22 cellular contexts compared by ENCODE assay signal in the genomic region with DNA sequence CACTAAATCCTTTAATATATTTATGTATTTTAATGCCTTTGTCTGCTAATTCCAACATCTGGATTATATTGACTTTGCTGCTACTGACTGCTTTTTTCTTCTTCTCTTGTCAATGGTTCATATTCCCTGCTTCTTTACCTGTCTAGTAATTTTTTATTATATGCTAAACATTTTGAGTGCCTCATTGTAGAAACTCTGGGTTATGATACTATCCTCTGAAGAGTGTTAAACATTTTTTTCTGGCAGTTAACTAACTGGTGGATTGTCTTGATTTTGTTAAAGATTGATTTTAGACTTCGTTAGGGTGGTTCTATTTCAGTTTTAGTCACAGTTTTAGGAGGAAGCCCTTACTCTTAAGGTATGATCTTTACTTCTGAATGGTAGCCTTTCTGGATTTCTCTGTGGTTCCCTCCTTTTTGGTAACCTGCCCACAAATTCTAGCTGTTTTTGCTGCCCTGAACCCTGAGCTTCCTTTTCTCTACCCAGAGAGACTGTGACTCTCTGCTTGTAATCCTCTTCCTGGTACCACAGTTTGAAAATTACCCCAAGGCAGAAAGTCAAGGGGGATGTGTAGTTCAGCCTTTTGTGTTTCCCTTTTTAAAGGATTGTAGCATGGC.
DNase-seq lines count a peak whose midpoint lies in the region; ATAC-seq, FAIRE-seq and TF ChIP-seq lines count a peak whose summit lies in the region.
"Had no signal": no experiment of that assay in that cellular context is flagged by ENCODE, and none has a peak within 500 bp of the region (broad histone marks: within the 10 kb centered on the region; RNA-seq: fewer than 3 reads in every experiment).

No MANE protein-coding gene starts in this region.

- no peaks in the 10 kb centered on the region for H3K9me1 ChIP-seq in K562 (ENCODE audit: control insufficient read depth, insufficient read depth, low read length)

- POLR2A ChIA-PET in Panc1 (lab: Charles Lee): no interaction called here
- POLR2A ChIA-PET in activated CD4-positive, alpha-beta memory T cell treated with anti-CD3 and anti-CD28 coated beads, Interleukin-2, amount 10 ng/mL, durations not matched to agents 7 days and 5 days (lab: Charles Lee): no interaction called here
- POLR2A ChIA-PET in K562 (lab: Yijun Ruan, JAX): interaction anchor here (1.4 kb wide), 1 partner anchor 32 kb away, joined by 5 read pairs; no protein-coding TSS in a partner anchor

- peak overlapping the region; percentile 50 for H3K27ac Mint-ChIP-seq in activated naive CD4-positive, alpha-beta T cell treated with anti-CD3 and anti-CD28 coated beads, Interleukin-2, amount 10 ng/mL, durations not matched to agents 7 days and 5 days
- H3K27ac Mint-ChIP-seq in activated CD4-positive, alpha-beta memory T cell treated with anti-CD3 and anti-CD28 coated beads, Interleukin-2, amount 10 ng/mL, durations not matched to agents 7 days and 5 days: peak overlapping the region; percentile 31
- no peak overlapping the region for H3K27ac Mint-ChIP-seq in stimulated activated naive B cell treated with anti-CD40 and anti-IgM and Interleukin-4, amounts not matched to agents 10 μg/mL and 1 μg/mL and 100 μg/mL, for 72 hours
- H3K27ac Mint-ChIP-seq: CD4-positive, CD25-positive, alpha-beta regulatory T cell; CD8-positive, alpha-beta memory T cell; H9 had no signal

- H3K4me2 ChIP-seq in K562 (ENCODE audit: insufficient read depth, low read length): no peak overlapping the region

- no peak overlapping the region for H3K4me3 ChIP-seq in Panc1 (ENCODE audit: low read depth in 2 of 2, low read length in 2 of 2)
- H3K4me3 ChIP-seq in K562: no peak overlapping the region
- H3K4me3 ChIP-seq: GM12878 had no signal

- no peaks in the 10 kb centered on the region for H3K27me3 Mint-ChIP-seq in activated naive CD4-positive, alpha-beta T cell treated with anti-CD3 and anti-CD28 coated beads, Interleukin-2, amount 10 ng/mL, durations not matched to agents 7 days and 5 days
- H3K27me3 Mint-ChIP-seq in activated CD4-positive, alpha-beta memory T cell treated with anti-CD3 and anti-CD28 coated beads, Interleukin-2, amount 10 ng/mL, durations not matched to agents 7 days and 5 days: no peaks in the 10 kb centered on the region
- no peaks in the 10 kb centered on the region for H3K27me3 Mint-ChIP-seq in stimulated activated naive B cell treated with anti-CD40 and anti-IgM and Interleukin-4, amounts not matched to agents 10 μg/mL and 1 μg/mL and 100 μg/mL, for 72 hours

- TF ChIP-seq CTCF in Panc1 (IDR thresholded peaks at IDR 0.05) (no peak), K562 (IDR thresholded peaks at IDR 0.05 in 2 of 3, conservative IDR thresholded peaks at IDR 0.05 in 1 of 3; ENCODE audit: insufficient read depth in 2 of 3, low read depth in 1 of 3, low read length in 3 of 3) (no peak)

- H3K79me2 ChIP-seq in K562 (ENCODE audit: control insufficient read depth, insufficient read depth, low read length): no peaks in the 10 kb centered on the region

- ATAC-seq in Panc1: no peak
- no peak for ATAC-seq in K562
- no peak for ATAC-seq in stimulated activated naive B cell treated with anti-CD40 and anti-IgM and Interleukin-4, amounts not matched to agents 10 μg/mL and 1 μg/mL and 100 μg/mL, for 72 hours (replicated peaks)
- ATAC-seq: GM12878 had no signal

- intact Hi-C loops in Panc1 (cut with micrococcal nuclease; ENCODE audit: unreplicated experiment): no loop called here
- intact Hi-C loops in K562 (cut with micrococcal nuclease): loop anchor here (2.0 kb wide), 1 partner anchor 129 kb away; no protein-coding TSS in a partner anchor

- no peak for TF ChIP-seq EP300 in K562 (IDR thresholded peaks at IDR 0.05; ENCODE audit: low read length)

- H3K4me3 Mint-ChIP-seq in activated naive CD4-positive, alpha-beta T cell treated with anti-CD3 and anti-CD28 coated beads, Interleukin-2, amount 10 ng/mL, durations not matched to agents 7 days and 5 days: no peak overlapping the region
- no peak overlapping the region for H3K4me3 Mint-ChIP-seq in activated CD4-positive, alpha-beta memory T cell treated with anti-CD3 and anti-CD28 coated beads, Interleukin-2, amount 10 ng/mL, durations not matched to agents 7 days and 5 days
- H3K4me3 Mint-ChIP-seq in stimulated activated naive B cell treated with anti-CD40 and anti-IgM and Interleukin-4, amounts not matched to agents 10 μg/mL and 1 μg/mL and 100 μg/mL, for 72 hours: no peak overlapping the region
- H3K4me3 Mint-ChIP-seq: CD4-positive, CD25-positive, alpha-beta regulatory T cell; CD8-positive, alpha-beta memory T cell; H9 had no signal

- H3K9ac ChIP-seq in K562 (ENCODE audit: insufficient read depth in 1 of 2, low read depth in 2 of 2, low read length in 2 of 2): peak overlapping the region in 1 of 2 experiments; percentile 9; a peak in 1 of 4 replicates

- H3K4me1 ChIP-seq in Panc1 (ENCODE audit: control insufficient read depth, insufficient read depth, low read length) (peaks cover 17% of the 10 kb centered on the region), K562 (replicated peaks in 1 of 2; ENCODE audit: control insufficient read depth in 2 of 2, insufficient read depth in 2 of 2, low read length in 2 of 2) (peaks cover 28 to 29% of the 10 kb centered on the region in 2 experiments)
- H3K4me1 ChIP-seq: BE2C had no signal

- CTCF ChIA-PET in activated naive CD4-positive, alpha-beta T cell treated with anti-CD3 and anti-CD28 coated beads, Interleukin-2, amount 10 ng/mL, durations not matched to agents 7 days and 5 days (lab: Charles Lee): no interaction called here
- CTCF ChIA-PET in Panc1 (lab: Charles Lee) (no interaction called here), K562 (lab: Yijun Ruan, JAX; ENCODE audit: low intra/inter-chr PET ratio) (interaction anchor here (0.6 kb wide), 1 partner anchor 1287 kb away, joined by 3 read pairs; no protein-coding TSS in a partner anchor)
- CTCF ChIA-PET in activated CD4-positive, alpha-beta memory T cell treated with anti-CD3 and anti-CD28 coated beads, Interleukin-2, amount 10 ng/mL, durations not matched to agents 7 days and 5 days (lab: Charles Lee): no interaction called here

- H2AFZ ChIP-seq in K562 (ENCODE audit: low read depth, low read length): peak overlapping the region; percentile 55

- in situ Hi-C loops in Panc1 (cut with HindIII; ENCODE audit: low pct_unique_long_range_greater_than_20kb, low sequenced_read_pairs) (no loop called here), K562 (cut with MboI) (no loop called here)

- TF ChIP-seq RAD21 in K562 (CRISPR knock-in tag; conservative IDR thresholded peaks at IDR 0.05 in 1 of 2, IDR thresholded peaks at IDR 0.05 in 1 of 2): no peak

- H3K27ac ChIP-seq in Panc1 (ENCODE audit: low read length): peak overlapping the region; percentile 72; the same call in 1 of the 2 replicates
- H3K27ac ChIP-seq in K562 (ENCODE audit: extremely low read depth, low read depth, low read length): peak overlapping the region; percentile 27; the same call in 1 of the 3 replicates

- TF ChIP-seq POLR2A in K562 (conservative IDR thresholded peaks at IDR 0.05): no peak

- H3K36me3 Mint-ChIP-seq in activated naive CD4-positive, alpha-beta T cell treated with anti-CD3 and anti-CD28 coated beads, Interleukin-2, amount 10 ng/mL, durations not matched to agents 7 days and 5 days: peaks cover 37% of the 10 kb centered on the region
- peaks cover 27% of the 10 kb centered on the region for H3K36me3 Mint-ChIP-seq in activated CD4-positive, alpha-beta memory T cell treated with anti-CD3 and anti-CD28 coated beads, Interleukin-2, amount 10 ng/mL, durations not matched to agents 7 days and 5 days (ENCODE audit: low read depth)
- peaks cover 26 to 32% of the 10 kb centered on the region in 2 donors for H3K36me3 Mint-ChIP-seq in stimulated activated naive B cell treated with anti-CD40 and anti-IgM and Interleukin-4, amounts not matched to agents 10 μg/mL and 1 μg/mL and 100 μg/mL, for 72 hours

- H3K36me3 ChIP-seq in Panc1 (ENCODE audit: control insufficient read depth, insufficient read depth, low read length) (no peaks in the 10 kb centered on the region), K562 (ENCODE audit: control insufficient read depth, insufficient read depth, low read length) (no peaks in the 10 kb centered on the region)
- H3K36me3 ChIP-seq: BE2C had no signal

- H3K9me3 Mint-ChIP-seq in activated naive CD4-positive, alpha-beta T cell treated with anti-CD3 and anti-CD28 coated beads, Interleukin-2, amount 10 ng/mL, durations not matched to agents 7 days and 5 days: peaks cover 20% of the 10 kb centered on the region
- peaks cover 23% of the 10 kb centered on the region for H3K9me3 Mint-ChIP-seq in activated CD4-positive, alpha-beta memory T cell treated with anti-CD3 and anti-CD28 coated beads, Interleukin-2, amount 10 ng/mL, durations not matched to agents 7 days and 5 days
- peaks cover 18 to 19% of the 10 kb centered on the region in 2 donors for H3K9me3 Mint-ChIP-seq in stimulated activated naive B cell treated with anti-CD40 and anti-IgM and Interleukin-4, amounts not matched to agents 10 μg/mL and 1 μg/mL and 100 μg/mL, for 72 hours
- H3K9me3 Mint-ChIP-seq: H9 had no signal

- DNase-seq in activated naive CD4-positive, alpha-beta T cell treated with anti-CD3 and anti-CD28 coated beads, Interleukin-2, amount 10 ng/mL, durations not matched to agents 7 days and 5 days: no peak
- DNase-seq in activated naive CD4-positive, alpha-beta T cell (lab: John Stamatoyannopoulos, UW): no peak
- no peak for DNase-seq in Panc1 (ENCODE audit: low read depth, low spot score)
- no peak for DNase-seq in activated CD4-positive, alpha-beta memory T cell treated with anti-CD3 and anti-CD28 coated beads, Interleukin-2, amount 10 ng/mL, durations not matched to agents 7 days and 5 days
- DNase-seq in K562 (ENCODE audit: extremely low read depth in 1 of 4, low spot score in 3 of 4): peak in 2 of 4 experiments; percentile 5 to 12
- DNase-seq in stimulated activated naive CD4-positive, alpha-beta T cell treated with Interleukin-2 at 50 U/mL for 16 hours (lab: John Stamatoyannopoulos, UW): no peak
- DNase-seq in stimulated activated naive B cell treated with anti-CD40 and anti-IgM and Interleukin-4, amounts not matched to agents 10 μg/mL and 1 μg/mL and 100 μg/mL, for 72 hours: no peak
- DNase-seq in GOT3 (lab: John Stamatoyannopoulos, UW): no peak
- DNase-seq: ACHN; BE2C; C1 segment of cervical spinal cord; CD4-positive, CD25-positive, alpha-beta regulatory T cell; CD8-positive, alpha-beta memory T cell; COR-L47; DMS 273 treated with DMSO at 0.1 percent for 48 hours; DMS53; DND-41; EL; H9 had no signal

- no peaks in the 10 kb centered on the region for H3K9me3 ChIP-seq in Panc1 (ENCODE audit: control insufficient read depth, insufficient read depth, low read depth, low read length)
- H3K9me3 ChIP-seq in K562 (replicated peaks; ENCODE audit: control insufficient read depth, insufficient read depth, low read depth, low read length): peaks cover 6% of the 10 kb centered on the region
- H3K9me3 ChIP-seq: BE2C had no signal

- H3K4me1 Mint-ChIP-seq in activated naive CD4-positive, alpha-beta T cell treated with anti-CD3 and anti-CD28 coated beads, Interleukin-2, amount 10 ng/mL, durations not matched to agents 7 days and 5 days: peaks cover 20% of the 10 kb centered on the region
- peaks cover 20% of the 10 kb centered on the region for H3K4me1 Mint-ChIP-seq in activated CD4-positive, alpha-beta memory T cell treated with anti-CD3 and anti-CD28 coated beads, Interleukin-2, amount 10 ng/mL, durations not matched to agents 7 days and 5 days
- H3K4me1 Mint-ChIP-seq in stimulated activated naive B cell treated with anti-CD40 and anti-IgM and Interleukin-4, amounts not matched to agents 10 μg/mL and 1 μg/mL and 100 μg/mL, for 72 hours: no peaks in the 10 kb centered on the region
- H3K4me1 Mint-ChIP-seq: CD4-positive, CD25-positive, alpha-beta regulatory T cell; CD8-positive, alpha-beta memory T cell had no signal

- no peaks in the 10 kb centered on the region for H4K20me1 ChIP-seq in K562 (replicated peaks; ENCODE audit: control insufficient read depth, insufficient read depth, low read length)

- BruUV-seq in Panc1 (replicated peaks; lab: Mats Ljungman, UMichigan) (no TSS peak), K562 (replicated peaks; lab: Mats Ljungman, UMichigan) (no TSS peak)

- WGBS in K562 (ENCODE audit: insufficient coverage, low coverage, missing lambda C conversion rate): 54% methylated on average over 1 of the region's 1 CpG

- no peak for FAIRE-seq in K562 (lab: Jason Lieb, UNC)
- FAIRE-seq: A204.1, GM12878, H1 had no signal

- H3K27me3 ChIP-seq in Panc1 (ENCODE audit: control insufficient read depth, insufficient read depth, low read length) (no peaks in the 10 kb centered on the region), K562 (ENCODE audit: control insufficient read depth in 2 of 2, insufficient read depth in 2 of 2, low read length in 2 of 2) (no peaks in the 10 kb centered on the region)
- H3K27me3 ChIP-seq: BE2C had no signal
